Comparison of ENCODE assay signal across 8 cellular contexts in the genomic region with DNA sequence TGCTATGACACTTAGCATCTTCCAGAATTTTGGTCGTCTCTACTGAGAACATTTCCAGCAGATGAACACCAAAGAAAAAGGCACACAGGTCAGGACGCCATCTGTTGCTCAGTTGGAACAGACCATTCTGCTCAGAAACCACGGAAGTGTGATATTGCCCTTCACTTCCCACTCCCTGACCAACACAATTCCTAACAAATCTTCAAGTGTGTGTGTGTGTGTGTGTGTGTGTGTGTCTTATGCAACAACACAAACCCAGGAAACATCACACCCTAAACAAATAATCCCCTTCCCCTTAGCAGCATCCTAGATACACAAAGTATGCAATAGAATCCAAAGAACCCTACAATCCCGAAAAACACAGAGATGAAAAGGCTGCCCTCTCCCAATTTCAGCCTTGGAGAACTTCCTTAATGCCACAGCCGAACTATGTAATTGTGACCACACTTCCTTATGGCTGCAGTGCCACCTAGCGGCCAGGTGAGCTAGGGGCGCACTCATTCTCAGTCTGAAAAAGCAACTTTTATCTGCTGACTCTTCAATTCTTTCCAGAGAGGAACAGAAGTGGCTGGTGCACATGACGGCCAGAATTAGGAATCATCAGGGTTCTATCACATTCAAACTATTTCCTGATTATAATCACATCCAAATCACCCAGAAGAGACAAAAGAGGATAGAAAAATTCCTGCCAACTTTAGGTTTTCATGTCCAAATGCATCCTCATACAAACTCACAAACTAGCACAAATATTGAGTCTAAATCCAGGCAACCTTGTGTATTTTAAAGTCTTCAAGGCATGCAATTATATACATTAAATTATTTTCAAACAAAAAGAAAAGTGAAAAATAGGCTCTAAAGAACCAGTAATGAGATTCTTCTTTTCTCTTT.
DNase-seq lines count a peak whose midpoint lies in the region; ATAC-seq, FAIRE-seq and TF ChIP-seq lines count a peak whose summit lies in the region.

No MANE protein-coding gene starts in this region.

- H3K9me3 ChIP-seq in pancreas (no peaks in the 10 kb centered on the region), upper lobe of left lung (no peaks in the 10 kb centered on the region)

- TF ChIP-seq EP300 in Ishikawa (IDR thresholded peaks at IDR 0.05; ENCODE audit: borderline replicate concordance) (no peak), upper lobe of left lung (IDR thresholded peaks at IDR 0.05) (no peak)

- peak; percentile 89 for ATAC-seq in GM21526 (IDR thresholded peaks at IDR 0.05; ENCODE audit: low FRiP score, unreplicated experiment)
- ATAC-seq in activated T-helper 17 cell treated with anti-CD3 and anti-CD28 coated beads, Interleukin-2, amount 50 U/mL, for 72 hours (replicated peaks): peak; percentile 70
- peak; percentile 82 to 98 (median 96) for ATAC-seq in pancreas
- peak; percentile 85 to 86 for ATAC-seq in upper lobe of left lung (ENCODE audit: low FRiP score in 2 of 2)

- H3K27me3 ChIP-seq in pancreas (no peaks in the 10 kb centered on the region), upper lobe of left lung (no peaks in the 10 kb centered on the region)

- intact Hi-C loops in pancreas (cut with DNase I): no loop called here

- no peak overlapping the region for H3K27ac Mint-ChIP-seq in activated T-helper 17 cell treated with anti-CD3 and anti-CD28 coated beads, Interleukin-2, amount 50 U/mL, for 72 hours

- H3K4me1 ChIP-seq in pancreas (no peaks in the 10 kb centered on the region), upper lobe of left lung (no peaks in the 10 kb centered on the region)

- 7 to 11% methylated on average over 8 of the region's 8 CpGs for WGBS in pancreas, 2 donors
- WGBS in upper lobe of left lung, 2 donors: 3 to 9% methylated on average over 8 of the region's 8 CpGs

- H3K9me3 Mint-ChIP-seq in activated T-helper 17 cell treated with anti-CD3 and anti-CD28 coated beads, Interleukin-2, amount 50 U/mL, for 72 hours: no peaks in the 10 kb centered on the region

- TF ChIP-seq CTCF in foreskin fibroblast (IDR thresholded peaks at IDR 0.05; ENCODE audit: low read depth, low read length) (peak; percentile 92), pancreas (IDR thresholded peaks at IDR 0.05) (peak; percentile 78 to 94 (median 87)), upper lobe of left lung (IDR thresholded peaks at IDR 0.05) (peak; percentile 65 to 86 (median 73))

- FAIRE-seq in RCC 7860 (lab: Jason Lieb, UNC) (peak; percentile 69), pancreas (lab: Jason Lieb, UNC) (no peak)

- DNase-seq in EH (ENCODE audit: low read depth) (peak; percentile 66), RCC 7860 (ENCODE audit: low spot score) (peak; percentile 59), foreskin fibroblast (peak; percentile 48 to 86), pancreas (peak; percentile 53 to 94 (median 80)), upper lobe of left lung (peak in 1 of 2 donors; percentile 61)

- H3K36me3 Mint-ChIP-seq in activated T-helper 17 cell treated with anti-CD3 and anti-CD28 coated beads, Interleukin-2, amount 50 U/mL, for 72 hours (ENCODE audit: low read depth): no peaks in the 10 kb centered on the region

- H3K27ac ChIP-seq in pancreas (no peak overlapping the region), upper lobe of left lung (no peak overlapping the region)

- H3K4me3 ChIP-seq in foreskin fibroblast (ENCODE audit: low read depth in 1 of 2, low read length in 2 of 2) (no peak overlapping the region), pancreas (no peak overlapping the region), upper lobe of left lung (no peak overlapping the region)

- no peaks in the 10 kb centered on the region for H3K4me1 Mint-ChIP-seq in activated T-helper 17 cell treated with anti-CD3 and anti-CD28 coated beads, Interleukin-2, amount 50 U/mL, for 72 hours

- no peak overlapping the region for H3K4me3 Mint-ChIP-seq in activated T-helper 17 cell treated with anti-CD3 and anti-CD28 coated beads, Interleukin-2, amount 50 U/mL, for 72 hours

- no peak for TF ChIP-seq POLR2A in upper lobe of left lung (IDR thresholded peaks at IDR 0.05)

- peak; percentile 94 for TF ChIP-seq RAD21 in Ishikawa (IDR thresholded peaks at IDR 0.05; ENCODE audit: low read depth)

- H3K36me3 ChIP-seq in pancreas: no peaks in the 10 kb centered on the region
- no peaks in the 10 kb centered on the region for H3K36me3 ChIP-seq in upper lobe of left lung

- peaks cover 4% of the 10 kb centered on the region for H3K27me3 Mint-ChIP-seq in activated T-helper 17 cell treated with anti-CD3 and anti-CD28 coated beads, Interleukin-2, amount 50 U/mL, for 72 hours

TF ChIP-seq in Ishikawa, 13 proteins besides CTCF, POLR2A, EP300 and RAD21:
- TF ChIP-seq TEAD4 (IDR thresholded peaks at IDR 0.05) (no peak), CREB1 (IDR thresholded peaks at IDR 0.05; ENCODE audit: low read depth) (no peak), EGR1 (IDR thresholded peaks at IDR 0.05) (no peak), TCF12 (IDR thresholded peaks at IDR 0.05; ENCODE audit: low read depth) (no peak), TAF1 (IDR thresholded peaks at IDR 0.05; ENCODE audit: low read depth) (no peak), NFIC (IDR thresholded peaks at IDR 0.05) (no peak), CEBPB (IDR thresholded peaks at IDR 0.05) (no peak), ZBTB7A (IDR thresholded peaks at IDR 0.05; ENCODE audit: low read depth) (no peak), YY1 (IDR thresholded peaks at IDR 0.05; ENCODE audit: low read depth) (no peak), FOXM1 (IDR thresholded peaks at IDR 0.05; ENCODE audit: borderline replicate concordance, low read depth) (no peak)
- TF ChIP-seq, protein P1, sequence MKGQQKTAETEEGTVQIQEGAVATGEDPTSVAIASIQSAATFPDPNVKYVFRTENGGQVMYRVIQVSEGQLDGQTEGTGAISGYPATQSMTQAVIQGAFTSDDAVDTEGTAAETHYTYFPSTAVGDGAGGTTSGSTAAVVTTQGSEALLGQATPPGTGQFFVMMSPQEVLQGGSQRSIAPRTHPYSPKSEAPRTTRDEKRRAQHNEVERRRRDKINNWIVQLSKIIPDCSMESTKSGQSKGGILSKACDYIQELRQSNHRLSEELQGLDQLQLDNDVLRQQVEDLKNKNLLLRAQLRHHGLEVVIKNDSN (IDR thresholded peaks at IDR 0.05): no peak
- TF ChIP-seq, protein P2, sequence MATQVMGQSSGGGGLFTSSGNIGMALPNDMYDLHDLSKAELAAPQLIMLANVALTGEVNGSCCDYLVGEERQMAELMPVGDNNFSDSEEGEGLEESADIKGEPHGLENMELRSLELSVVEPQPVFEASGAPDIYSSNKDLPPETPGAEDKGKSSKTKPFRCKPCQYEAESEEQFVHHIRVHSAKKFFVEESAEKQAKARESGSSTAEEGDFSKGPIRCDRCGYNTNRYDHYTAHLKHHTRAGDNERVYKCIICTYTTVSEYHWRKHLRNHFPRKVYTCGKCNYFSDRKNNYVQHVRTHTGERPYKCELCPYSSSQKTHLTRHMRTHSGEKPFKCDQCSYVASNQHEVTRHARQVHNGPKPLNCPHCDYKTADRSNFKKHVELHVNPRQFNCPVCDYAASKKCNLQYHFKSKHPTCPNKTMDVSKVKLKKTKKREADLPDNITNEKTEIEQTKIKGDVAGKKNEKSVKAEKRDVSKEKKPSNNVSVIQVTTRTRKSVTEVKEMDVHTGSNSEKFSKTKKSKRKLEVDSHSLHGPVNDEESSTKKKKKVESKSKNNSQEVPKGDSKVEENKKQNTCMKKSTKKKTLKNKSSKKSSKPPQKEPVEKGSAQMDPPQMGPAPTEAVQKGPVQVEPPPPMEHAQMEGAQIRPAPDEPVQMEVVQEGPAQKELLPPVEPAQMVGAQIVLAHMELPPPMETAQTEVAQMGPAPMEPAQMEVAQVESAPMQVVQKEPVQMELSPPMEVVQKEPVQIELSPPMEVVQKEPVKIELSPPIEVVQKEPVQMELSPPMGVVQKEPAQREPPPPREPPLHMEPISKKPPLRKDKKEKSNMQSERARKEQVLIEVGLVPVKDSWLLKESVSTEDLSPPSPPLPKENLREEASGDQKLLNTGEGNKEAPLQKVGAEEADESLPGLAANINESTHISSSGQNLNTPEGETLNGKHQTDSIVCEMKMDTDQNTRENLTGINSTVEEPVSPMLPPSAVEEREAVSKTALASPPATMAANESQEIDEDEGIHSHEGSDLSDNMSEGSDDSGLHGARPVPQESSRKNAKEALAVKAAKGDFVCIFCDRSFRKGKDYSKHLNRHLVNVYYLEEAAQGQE (IDR thresholded peaks at IDR 0.05; ENCODE audit: low read depth): no peak
- TF ChIP-seq, protein P3, sequence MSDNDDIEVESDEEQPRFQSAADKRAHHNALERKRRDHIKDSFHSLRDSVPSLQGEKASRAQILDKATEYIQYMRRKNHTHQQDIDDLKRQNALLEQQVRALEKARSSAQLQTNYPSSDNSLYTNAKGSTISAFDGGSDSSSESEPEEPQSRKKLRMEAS (IDR thresholded peaks at IDR 0.05): no peak
